ENCODE assay signal across 17 cellular contexts in genomic region chr21:38699048-38699447, GRCh38.
DNase-seq lines count a peak whose midpoint lies in the region; ATAC-seq and TF ChIP-seq lines count a peak whose summit lies in the region.
"Had no signal": no experiment of that assay in that cellular context is flagged by ENCODE, and none has a peak within 500 bp of the region (broad histone marks: within the 10 kb centered on the region; RNA-seq: fewer than 3 reads in every experiment).

No MANE protein-coding gene starts in this region.

- H3K27me3 Mint-ChIP-seq in glutamatergic neuron (ENCODE audit: unreplicated experiment) = peaks cover 2% of the 10 kb centered on the region
- H3K27me3 Mint-ChIP-seq in stimulated activated memory B cell treated with anti-CD40 and anti-IgM and Interleukin-4, amounts not matched to agents 10 μg/mL and 1 μg/mL and 100 μg/mL, for 72 hours = no peaks in the 10 kb centered on the region

- H3K9me3 Mint-ChIP-seq in glutamatergic neuron (ENCODE audit: unreplicated experiment) = no peaks in the 10 kb centered on the region
- H3K9me3 Mint-ChIP-seq in stimulated activated memory B cell treated with anti-CD40 and anti-IgM and Interleukin-4, amounts not matched to agents 10 μg/mL and 1 μg/mL and 100 μg/mL, for 72 hours = peaks cover 2% of the 10 kb centered on the region
- H3K9me3 Mint-ChIP-seq: activated CD4-positive, alpha-beta memory T cell treated with anti-CD3 and anti-CD28 coated beads, Interleukin-2, amount 10 ng/mL, durations not matched to agents 7 days and 5 days; T-helper 1 cell treated with Interleukin-12 subunit alpha and Interleukin-12 subunit beta and Interleukin-4 antibody, amounts not matched to agents 30 μg/mL and 1 μg/mL, for 36 hours had no signal

- ATAC-seq in SK-N-SH treated with all-trans-retinoic acid at 6 μM for 48 hours (peak; percentile 40; the same call in 1 of the 3 replicates), GM18907 (IDR thresholded peaks at IDR 0.05; ENCODE audit: unreplicated experiment) (no peak)
- ATAC-seq in stimulated activated memory B cell treated with anti-CD40 and anti-IgM and Interleukin-4, amounts not matched to agents 10 μg/mL and 1 μg/mL and 100 μg/mL, for 72 hours = no peak

- no peak overlapping the region for H3K4me3 Mint-ChIP-seq in glutamatergic neuron (ENCODE audit: unreplicated experiment)
- no peak overlapping the region for H3K4me3 Mint-ChIP-seq in stimulated activated memory B cell treated with anti-CD40 and anti-IgM and Interleukin-4, amounts not matched to agents 10 μg/mL and 1 μg/mL and 100 μg/mL, for 72 hours
- H3K4me3 Mint-ChIP-seq: activated CD4-positive, alpha-beta memory T cell treated with anti-CD3 and anti-CD28 coated beads, Interleukin-2, amount 10 ng/mL, durations not matched to agents 7 days and 5 days; CD14-positive monocyte; T-helper 1 cell treated with Interleukin-12 subunit alpha and Interleukin-12 subunit beta and Interleukin-4 antibody, amounts not matched to agents 30 μg/mL and 1 μg/mL, for 36 hours had no signal

- DNase-seq in ACHN (peak; percentile 8), H4 (ENCODE audit: low spot score) (peak; percentile 26), glutamatergic neuron (peak; percentile 22), NCI-H446 treated with DMSO at 0.1 percent for 48 hours (lab: John Stamatoyannopoulos, UW) (no peak), islet precursor cell (no peak)
- DNase-seq: activated CD4-positive, alpha-beta memory T cell treated with anti-CD3 and anti-CD28 coated beads, Interleukin-2, amount 10 ng/mL, durations not matched to agents 7 days and 5 days; activated naive CD4-positive, alpha-beta T cell; cerebellar nuclear complex; NCI-H2171; retina; stimulated activated CD4-positive, alpha-beta T cell treated with anti-CD3 and anti-CD28 coated beads, Interleukin-4, amount 100 ng/mL, for 1 hour; stimulated activated naive CD4-positive, alpha-beta T cell treated with Interleukin-2 at 50 U/mL for 16 hours had no signal

- H3K4me1 Mint-ChIP-seq in glutamatergic neuron (ENCODE audit: low read depth, unreplicated experiment) = no peaks in the 10 kb centered on the region
- H3K4me1 Mint-ChIP-seq in stimulated activated memory B cell treated with anti-CD40 and anti-IgM and Interleukin-4, amounts not matched to agents 10 μg/mL and 1 μg/mL and 100 μg/mL, for 72 hours = no peaks in the 10 kb centered on the region
- H3K4me1 Mint-ChIP-seq: activated CD4-positive, alpha-beta memory T cell treated with anti-CD3 and anti-CD28 coated beads, Interleukin-2, amount 10 ng/mL, durations not matched to agents 7 days and 5 days had no signal

- TF ChIP-seq CTCF in glutamatergic neuron (IDR thresholded peaks at IDR 0.05; ENCODE audit: partially characterized antibody, unreplicated experiment) = peak; percentile 27

- in situ Hi-C loops in ACHN (cut with HindIII; ENCODE audit: low pct_ligation_motif_present, low pct_unique_long_range_greater_than_20kb, low sequenced_read_pairs) = no loop called here

- H3K36me3 Mint-ChIP-seq in glutamatergic neuron (ENCODE audit: unreplicated experiment) = no peaks in the 10 kb centered on the region
- no peaks in the 10 kb centered on the region for H3K36me3 Mint-ChIP-seq in stimulated activated memory B cell treated with anti-CD40 and anti-IgM and Interleukin-4, amounts not matched to agents 10 μg/mL and 1 μg/mL and 100 μg/mL, for 72 hours
- H3K36me3 Mint-ChIP-seq: CD14-positive monocyte had no signal

- H3K27ac Mint-ChIP-seq in glutamatergic neuron (ENCODE audit: unreplicated experiment) = no peak overlapping the region
- no peak overlapping the region for H3K27ac Mint-ChIP-seq in stimulated activated memory B cell treated with anti-CD40 and anti-IgM and Interleukin-4, amounts not matched to agents 10 μg/mL and 1 μg/mL and 100 μg/mL, for 72 hours
- H3K27ac Mint-ChIP-seq: activated CD4-positive, alpha-beta memory T cell treated with anti-CD3 and anti-CD28 coated beads, Interleukin-2, amount 10 ng/mL, durations not matched to agents 7 days and 5 days; T-helper 1 cell treated with Interleukin-12 subunit alpha and Interleukin-12 subunit beta and Interleukin-4 antibody, amounts not matched to agents 30 μg/mL and 1 μg/mL, for 36 hours had no signal

TF ChIP-seq in SK-N-SH treated with all-trans-retinoic acid at 6 μM for 48 hours, 23 proteins besides CTCF, POLR2A, EP300 and RAD21:
- TF ChIP-seq SNAI2 (CRISPR knock-in tag; IDR thresholded peaks at IDR 0.05) (no peak), CREB5 (CRISPR knock-in tag; IDR thresholded peaks at IDR 0.05; ENCODE audit: low read depth) (no peak), PATZ1 (CRISPR knock-in tag; IDR thresholded peaks at IDR 0.05; ENCODE audit: borderline replicate concordance) (no peak), ZFP3 (CRISPR knock-in tag; IDR thresholded peaks at IDR 0.05) (no peak), RARB (CRISPR knock-in tag; IDR thresholded peaks at IDR 0.05) (no peak), POU6F1 (CRISPR knock-in tag; IDR thresholded peaks at IDR 0.05; ENCODE audit: borderline replicate concordance, low read depth) (no peak)

Comparison
In these comparisons a context has a peak if more than half of its experiments do, and no peak if none do; other contexts are left out.
1. DNase-seq: peak in ACHN (single experiment), H4 (single experiment) and glutamatergic neuron (single experiment); none in NCI-H446 treated with DMSO at 0.1 percent for 48 hours (single experiment) and islet precursor cell (single experiment).